10 cellular contexts compared by ENCODE assay signal in genomic region chr7:56053379-56053778, GRCh38. TPM values are rescaled to one million over a fixed set of nuclear protein-coding genes. Genes with fewer than 3 reads are reported as not detected.
DNase-seq lines count a peak whose midpoint lies in the region; ATAC-seq, FAIRE-seq and TF ChIP-seq lines count a peak whose summit lies in the region.
"Had no signal": no experiment of that assay in that cellular context is flagged by ENCODE, and none has a peak within 500 bp of the region (broad histone marks: within the 10 kb centered on the region; RNA-seq: fewer than 3 reads in every experiment).

No MANE protein-coding gene starts in this region.

- H3K9ac ChIP-seq in keratinocyte (ENCODE audit: control insufficient read depth, extremely low read depth, insufficient read depth, low read length) = peak overlapping the region; percentile 47

- POLR2A ChIA-PET in MCF 10A (lab: Yijun Ruan, JAX) = interaction anchor here (0.6 to 3.3 kb wide), 8 partner anchors 8 to 478 kb away, joined by 3 to 26 read pairs (median 4); partner anchors contain the start of genes NIPSNAP2 and SUMF2
- POLR2A ChIA-PET in WTC11 (lab: Charles Lee) = interaction anchor here (1.2 kb wide), 1 partner anchor 19 kb away, joined by 4 read pairs; no protein-coding TSS in a partner anchor

- no peaks in the 10 kb centered on the region for H3K27me3 ChIP-seq in breast epithelium
- H3K27me3 ChIP-seq in keratinocyte (ENCODE audit: control insufficient read depth, extremely low read depth, insufficient read depth, low read length) = no peaks in the 10 kb centered on the region

- H3K36me3 Mint-ChIP-seq in MCF 10A (ENCODE audit: insufficient read depth, unreplicated experiment) = peaks cover 70% of the 10 kb centered on the region
- peaks cover 58% of the 10 kb centered on the region for H3K36me3 Mint-ChIP-seq in WTC11

- no peaks in the 10 kb centered on the region for H3K9me1 ChIP-seq in keratinocyte (ENCODE audit: control insufficient read depth, extremely low read depth, insufficient read depth, low read length)

- H3K9me3 Mint-ChIP-seq in MCF 10A (ENCODE audit: unreplicated experiment) (no peaks in the 10 kb centered on the region), WTC11 (no peaks in the 10 kb centered on the region)

- H3K36me3 ChIP-seq in breast epithelium = no peaks in the 10 kb centered on the region
- H3K36me3 ChIP-seq in keratinocyte (ENCODE audit: control insufficient read depth in 2 of 2, extremely low read depth in 1 of 2, insufficient read depth in 2 of 2, low read length in 2 of 2) = peaks cover 16 to 18% of the 10 kb centered on the region in 2 experiments
- peaks cover 3% of the 10 kb centered on the region for H3K36me3 ChIP-seq in urinary bladder (ENCODE audit: insufficient read depth)

- BruUV-seq in MCF 10A (replicated peaks; lab: Mats Ljungman, UMichigan) = no TSS peak

- no peaks in the 10 kb centered on the region for H3K9me3 ChIP-seq in breast epithelium
- no peaks in the 10 kb centered on the region for H3K9me3 ChIP-seq in keratinocyte (ENCODE audit: control insufficient read depth, low read depth, low read length)

- WGBS in urinary bladder = 84% methylated on average over 9 of the region's 9 CpGs

- H3K4me3 Mint-ChIP-seq in MCF 10A (ENCODE audit: unreplicated experiment) (peak overlapping the region; percentile 97), WTC11 (peak overlapping the region; percentile 96)

- H4K20me1 ChIP-seq in keratinocyte (ENCODE audit: control insufficient read depth, extremely low read depth, insufficient read depth, low read length) = no peaks in the 10 kb centered on the region

- H3K79me2 ChIP-seq in keratinocyte (ENCODE audit: control insufficient read depth, insufficient read depth, low read length) = peaks cover 81% of the 10 kb centered on the region

- H3K27ac ChIP-seq in breast epithelium = no peak overlapping the region
- peak overlapping the region; percentile 84 for H3K27ac ChIP-seq in keratinocyte (ENCODE audit: control insufficient read depth, insufficient read depth, low read length)
- no peak overlapping the region for H3K27ac ChIP-seq in urinary bladder (ENCODE audit: low read depth)

- ATAC-seq in WTC11 = no peak

- H3K27ac Mint-ChIP-seq in MCF 10A (ENCODE audit: low read depth, unreplicated experiment) (peak overlapping the region; percentile 94), WTC11 (peak overlapping the region; percentile 76; the same call in 1 of the 2 replicates)

- H3K4me1 Mint-ChIP-seq in MCF 10A (ENCODE audit: insufficient read depth, unreplicated experiment) (peaks cover 10% of the 10 kb centered on the region), WTC11 (peaks cover 17% of the 10 kb centered on the region)

- intact Hi-C loops in MCF 10A (cut with micrococcal nuclease) (no loop called here), breast epithelium (cut with DNase I; ENCODE audit: low total_unique reads) (no loop called here)

- no peak overlapping the region for H2AFZ ChIP-seq in keratinocyte (ENCODE audit: control insufficient read depth, low read length)

- DNase-seq in MCF 10A (ENCODE audit: unreplicated experiment) (no peak), breast epithelium (ENCODE audit: low spot score in 2 of 2) (no peak), WTC11 (ENCODE audit: low spot score) (no peak), keratinocyte (ENCODE audit: low read depth, low spot score) (no peak), HuH-7 (ENCODE audit: low spot score) (no peak), NCI-H748 treated with DMSO at 0.1 percent for 48 hours (lab: John Stamatoyannopoulos, UW) (no peak), iPS-NIHi11 (ENCODE audit: low spot score) (no peak)
- DNase-seq: dermis blood vessel endothelial cell, posterior cingulate gyrus had no signal

- H3K4me3 ChIP-seq in breast epithelium = no peak overlapping the region
- H3K4me3 ChIP-seq in keratinocyte (ENCODE audit: control insufficient read depth in 2 of 3, extremely low read depth in 1 of 3, insufficient read depth in 2 of 3, low read depth in 1 of 3, low read length in 3 of 3) = peak overlapping the region in 2 of 3 experiments; percentile 43 to 77
- H3K4me3 ChIP-seq in urinary bladder (ENCODE audit: low read depth, low read length) = peak overlapping the region; percentile 6

- FAIRE-seq in keratinocyte (lab: Jason Lieb, UNC) = no peak

- CTCF ChIA-PET in MCF 10A (lab: Yijun Ruan, JAX) (interaction anchor here (0.6 to 1.3 kb wide), 2 partner anchors 37 to 89 kb away, joined by 3 to 6 read pairs; partner anchors contain the start of gene NIPSNAP2), WTC11 (lab: Charles Lee) (interaction anchor here (0.6 kb wide), 1 partner anchor 11 kb away, joined by 3 read pairs; no protein-coding TSS in a partner anchor)

- dilution Hi-C loops in keratinocyte (cut with MboI; ENCODE audit: extremely low pct_ligation_motif_present, low sequenced_read_pairs) = no loop called here

- TF ChIP-seq POLR2A in breast epithelium (IDR thresholded peaks at IDR 0.05) = no peak

- TF ChIP-seq CTCF in MCF 10A (IDR thresholded peaks at IDR 0.05; ENCODE audit: unreplicated experiment) (no peak), breast epithelium (IDR thresholded peaks at IDR 0.05) (no peak), WTC11 (IDR thresholded peaks at IDR 0.05) (no peak), keratinocyte (optimal IDR thresholded peaks at IDR 0.05 in 1 of 3, IDR thresholded peaks at IDR 0.05 in 1 of 3, conservative IDR thresholded peaks at IDR 0.05 in 1 of 3; ENCODE audit: extremely low read depth in 1 of 3, insufficient read depth in 2 of 3, low read length in 3 of 3) (no peak)

- H3K4me1 ChIP-seq in breast epithelium (peaks cover 0 to 6% of the 10 kb centered on the region in 2 donors), keratinocyte (ENCODE audit: control insufficient read depth, extremely low read depth, insufficient read depth, low read length) (peaks cover 27% of the 10 kb centered on the region), urinary bladder (ENCODE audit: insufficient read depth) (no peaks in the 10 kb centered on the region)

- H3K4me2 ChIP-seq in keratinocyte (ENCODE audit: control insufficient read depth, extremely low read depth, insufficient read depth, low read depth, low read length) = peak overlapping the region; percentile 92

- no peaks in the 10 kb centered on the region for H3K27me3 Mint-ChIP-seq in MCF 10A (ENCODE audit: insufficient read depth, unreplicated experiment)
- no peaks in the 10 kb centered on the region for H3K27me3 Mint-ChIP-seq in WTC11 (ENCODE audit: low read depth)

RNA-seq across cellular contexts. Expression of gene CCT6A, which starts 1.8 kb away (rescaled TPM):
- total RNA-seq in MCF 10A (2022) (208 and 222 TPM in 2 replicates), breast epithelium (100 to 1,000 TPM in 2 of 3 donors, 10 to 100 TPM in 1; 75.7 to 137 (median 112) TPM), WTC11 (2021) (208 to 246 TPM (median 209 TPM) in 3 replicates), urinary bladder (133 TPM)
- polyA plus RNA-seq in keratinocyte (237 to 403 TPM (median 316 TPM) in 3 replicates), urinary bladder (90.8 TPM)
- polyA plus RNA-seq in keratinocyte (2011; ENCODE audit: low read depth) = 244 TPM
- 176 and 299 TPM in 2 replicates for polyA plus RNA-seq in keratinocyte (2011; cell fraction: cytosol; rRNA removed)
- 173 and 266 TPM in 2 replicates for polyA plus RNA-seq in keratinocyte (2011; cell fraction: nucleus; rRNA removed)
- polyA plus RNA-seq in keratinocyte (2012; ENCODE audit: low replicate concordance) = 191 and 202 TPM in 2 replicates
- polyA minus RNA-seq in keratinocyte = 23.8 to 258 TPM (median 169 TPM) in 3 replicates
- polyA minus RNA-seq in keratinocyte (2011; cell fraction: cytosol; rRNA and poly(A)+ RNA removed) = 128 TPM
- polyA minus RNA-seq in keratinocyte (2011; cell fraction: nucleus; rRNA and poly(A)+ RNA removed) = 73.3 and 98.9 TPM in 2 replicates

RNA-seq across cellular contexts. Expression of gene PSPH, which starts 2.1 kb away (rescaled TPM):
- total RNA-seq in MCF 10A (2022) (49.4 and 56.6 TPM in 2 replicates), breast epithelium (10 to 100 TPM; 11.4 to 17.7 (median 14.4) TPM), WTC11 (2021) (43.7 to 49.3 TPM (median 49.2 TPM) in 3 replicates), urinary bladder (19.9 TPM)
- polyA plus RNA-seq in keratinocyte (16.6 to 28.1 TPM (median 21.6 TPM) in 3 replicates), urinary bladder (6.9 TPM)
- polyA plus RNA-seq in keratinocyte (2011; ENCODE audit: low read depth) = 8.7 TPM
- 20.8 and 26.4 TPM in 2 replicates for polyA plus RNA-seq in keratinocyte (2011; cell fraction: cytosol; rRNA removed)
- 16.1 and 16.9 TPM in 2 replicates for polyA plus RNA-seq in keratinocyte (2011; cell fraction: nucleus; rRNA removed)
- 12.4 and 19.1 TPM in 2 replicates for polyA plus RNA-seq in keratinocyte (2012; ENCODE audit: low replicate concordance)
- 18.4 to 28.7 TPM (median 28.0 TPM) in 3 replicates for polyA minus RNA-seq in keratinocyte
- polyA minus RNA-seq in keratinocyte (2011; cell fraction: cytosol; rRNA and poly(A)+ RNA removed) = 27.6 TPM
- polyA minus RNA-seq in keratinocyte (2011; cell fraction: nucleus; rRNA and poly(A)+ RNA removed) = 9.1 and 9.4 TPM in 2 replicates

RNA-seq across cellular contexts. Expression of gene SUMF2, which starts 10.7 kb away (rescaled TPM):
- 142 and 159 TPM in 2 replicates for total RNA-seq in MCF 10A (2022)
- total RNA-seq in breast epithelium = 100 to 1,000 TPM; 123 to 131 (median 127) TPM
- 99.6 to 105 TPM (median 99.6 TPM) in 3 replicates for total RNA-seq in WTC11 (2021)
- polyA plus RNA-seq in keratinocyte = 59.0 to 112 TPM (median 73.8 TPM) in 3 replicates
- polyA plus RNA-seq in keratinocyte (2011; ENCODE audit: low read depth) = 26.4 TPM
- 65.6 and 70.9 TPM in 2 replicates for polyA plus RNA-seq in keratinocyte (2011; cell fraction: cytosol; rRNA removed)
- polyA plus RNA-seq in keratinocyte (2011; cell fraction: nucleus; rRNA removed) = 188 and 194 TPM in 2 replicates
- 81.6 and 105 TPM in 2 replicates for polyA plus RNA-seq in keratinocyte (2012; ENCODE audit: low replicate concordance)
- polyA minus RNA-seq in keratinocyte = 66.1 to 110 TPM (median 74.1 TPM) in 3 replicates
- 79.8 TPM for polyA minus RNA-seq in keratinocyte (2011; cell fraction: cytosol; rRNA and poly(A)+ RNA removed)
- 68.1 and 88.8 TPM in 2 replicates for polyA minus RNA-seq in keratinocyte (2011; cell fraction: nucleus; rRNA and poly(A)+ RNA removed)
- 62.9 TPM for total RNA-seq in urinary bladder
- 104 TPM for polyA plus RNA-seq in urinary bladder

RNA-seq across cellular contexts. Expression of gene PHKG1, which starts 39.4 kb away (rescaled TPM):
- total RNA-seq in MCF 10A (2022) (1.2 and 2.4 TPM in 2 replicates), breast epithelium (1 to 10 TPM; 2.6 to 4.3 (median 2.8) TPM), WTC11 (2021) (not detected in 3 replicates), urinary bladder (3.6 TPM)
- polyA plus RNA-seq in keratinocyte (0.18 to 0.49 TPM (median 0.25 TPM) in 3 replicates), urinary bladder (13.0 TPM)
- 0.40 TPM for polyA plus RNA-seq in keratinocyte (2011; ENCODE audit: low read depth)
- 0.12 TPM in 1 of 2 replicates, not detected in the other for polyA plus RNA-seq in keratinocyte (2011; cell fraction: cytosol; rRNA removed)
- polyA plus RNA-seq in keratinocyte (2011; cell fraction: nucleus; rRNA removed) = 0.82 and 0.91 TPM in 2 replicates
- polyA plus RNA-seq in keratinocyte (2012; ENCODE audit: low replicate concordance) = 0.41 and 1.6 TPM in 2 replicates
- not detected in 3 replicates for polyA minus RNA-seq in keratinocyte
- not detected for polyA minus RNA-seq in keratinocyte (2011; cell fraction: cytosol; rRNA and poly(A)+ RNA removed)
- 0.53 TPM in 1 of 2 replicates, not detected in the other for polyA minus RNA-seq in keratinocyte (2011; cell fraction: nucleus; rRNA and poly(A)+ RNA removed)

RNA-seq across cellular contexts. Expression of gene CHCHD2, which starts 52.9 kb away (rescaled TPM):
- total RNA-seq in MCF 10A (2022) (564 and 712 TPM in 2 replicates), breast epithelium (100 to 1,000 TPM; 327 to 371 (median 363) TPM), WTC11 (2021) (2.2 to 2.4 TPM (median 2.2 TPM) in 3 replicates), urinary bladder (156 TPM)
- polyA plus RNA-seq in keratinocyte (277 to 420 TPM (median 379 TPM) in 3 replicates), urinary bladder (495 TPM)
- 60.1 TPM for polyA plus RNA-seq in keratinocyte (2011; ENCODE audit: low read depth)
- polyA plus RNA-seq in keratinocyte (2011; cell fraction: cytosol; rRNA removed) = 332 and 388 TPM in 2 replicates
- polyA plus RNA-seq in keratinocyte (2011; cell fraction: nucleus; rRNA removed) = 148 and 149 TPM in 2 replicates
- 332 and 463 TPM in 2 replicates for polyA plus RNA-seq in keratinocyte (2012; ENCODE audit: low replicate concordance)
- 91.7 to 102 TPM (median 101 TPM) in 3 replicates for polyA minus RNA-seq in keratinocyte
- 384 TPM for polyA minus RNA-seq in keratinocyte (2011; cell fraction: cytosol; rRNA and poly(A)+ RNA removed)
- 59.7 and 72.6 TPM in 2 replicates for polyA minus RNA-seq in keratinocyte (2011; cell fraction: nucleus; rRNA and poly(A)+ RNA removed)

Comparison
In these comparisons a context has a peak if more than half of its experiments do, and no peak if none do; other contexts are left out.
1. H3K4me3 ChIP-seq: peak in keratinocyte (2 of 3) and urinary bladder (single experiment); none in breast epithelium (0 of 3).